ENCODE assay signal across 8 cellular contexts in the genomic region with DNA sequence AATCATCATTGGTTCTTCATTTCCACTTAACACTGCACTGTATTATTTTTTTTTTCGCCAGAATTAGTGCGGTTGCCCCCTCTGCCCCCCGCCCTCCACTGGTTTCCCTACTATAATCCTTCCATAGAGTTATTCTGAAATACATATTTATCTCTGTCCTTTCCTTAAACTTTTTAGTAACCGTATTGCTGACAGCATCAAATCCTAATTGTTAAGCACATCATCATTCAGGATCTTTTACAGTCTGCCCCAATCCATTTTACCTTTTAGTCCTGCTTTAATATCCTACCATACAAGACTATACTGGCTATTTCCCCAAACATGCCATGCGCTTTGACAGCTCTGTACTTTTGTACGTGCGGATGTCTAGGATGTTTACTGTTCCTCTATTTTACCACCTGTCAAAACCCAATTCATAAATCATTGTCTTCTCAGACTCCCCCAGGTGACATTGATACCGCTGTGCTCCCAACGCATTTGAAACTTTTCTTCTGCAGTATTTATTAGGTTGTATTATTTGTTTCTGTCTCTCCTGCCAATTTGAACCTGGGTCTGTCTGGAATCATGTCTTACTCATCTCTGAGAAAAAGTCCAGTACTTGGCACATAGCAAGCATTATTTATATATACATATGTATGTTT. TPM values are rescaled to one million over a fixed set of nuclear protein-coding genes. Genes with fewer than 3 reads are reported as not detected.
DNase-seq lines count a peak whose midpoint lies in the region; ATAC-seq, FAIRE-seq and TF ChIP-seq lines count a peak whose summit lies in the region.

No MANE protein-coding gene starts in this region.

- DNase-seq in ELR (ENCODE audit: low read depth) (peak; percentile 43), KG1 (lab: John Stamatoyannopoulos, UW) (peak; percentile 65), astrocyte (ENCODE audit: low read depth) (no peak), right lobe of liver (no peak), transverse colon (no peak), NK-92 (lab: John Stamatoyannopoulos, UW; ENCODE audit: unreplicated experiment) (no peak)

- no peak overlapping the region for H2AFZ ChIP-seq in astrocyte (ENCODE audit: low read depth, low read length)

- no peaks in the 10 kb centered on the region for H3K9me3 Mint-ChIP-seq in astrocyte (ENCODE audit: unreplicated experiment)

- H3K4me1 ChIP-seq in astrocyte (ENCODE audit: insufficient read depth, low read length) (peaks cover 26% of the 10 kb centered on the region), right lobe of liver (peaks cover 0 to 39% (median 9%) of the 10 kb centered on the region in 4 donors), transverse colon (peaks cover 6 to 54% (median 40%) of the 10 kb centered on the region in 4 donors)

- peaks cover 26% of the 10 kb centered on the region for H3K4me1 Mint-ChIP-seq in astrocyte (ENCODE audit: low read depth, unreplicated experiment)

- no peak for ATAC-seq in right lobe of liver
- ATAC-seq in GM19452 (IDR thresholded peaks at IDR 0.05; ENCODE audit: unreplicated experiment): no peak
- no peak for ATAC-seq in HG03196 (IDR thresholded peaks at IDR 0.05; ENCODE audit: unreplicated experiment)

- H3K4me3 Mint-ChIP-seq in astrocyte (ENCODE audit: unreplicated experiment): peak overlapping the region; percentile 99

- 4% methylated on average over 9 of the region's 9 CpGs for WGBS in right lobe of liver (ENCODE audit: insufficient coverage, low coverage, low lambda C conversion rate, missing lambda C conversion rate)
- WGBS in transverse colon (ENCODE audit: low coverage in 1 of 2), 2 donors: 2 to 4% methylated on average over 6 to 9 of the region's 9 CpGs

- peaks cover 3% of the 10 kb centered on the region for H3K36me3 Mint-ChIP-seq in astrocyte (ENCODE audit: low read depth, unreplicated experiment)

- H3K27ac Mint-ChIP-seq in astrocyte (ENCODE audit: unreplicated experiment): peak overlapping the region; percentile 99

- TF ChIP-seq POLR2A in right lobe of liver (IDR thresholded peaks at IDR 0.05) (no peak), transverse colon (IDR thresholded peaks at IDR 0.05) (no peak)

- H3K79me2 ChIP-seq in astrocyte (ENCODE audit: insufficient read depth, low read length): peaks cover 94% of the 10 kb centered on the region

- H3K27me3 Mint-ChIP-seq in astrocyte (ENCODE audit: low read depth, unreplicated experiment): no peaks in the 10 kb centered on the region

- TF ChIP-seq CTCF in astrocyte (IDR thresholded peaks at IDR 0.05; ENCODE audit: insufficient read depth, low read depth, low read length): no peak
- TF ChIP-seq CTCF in right lobe of liver (IDR thresholded peaks at IDR 0.05): no peak
- no peak for TF ChIP-seq CTCF in transverse colon (IDR thresholded peaks at IDR 0.05)

- H3K36me3 ChIP-seq in astrocyte (ENCODE audit: insufficient read depth, low read length): no peaks in the 10 kb centered on the region
- no peaks in the 10 kb centered on the region for H3K36me3 ChIP-seq in right lobe of liver
- H3K36me3 ChIP-seq in transverse colon: no peaks in the 10 kb centered on the region

- H3K27ac ChIP-seq in astrocyte (ENCODE audit: low read depth, low read length): peak overlapping the region; percentile 96
- H3K27ac ChIP-seq in right lobe of liver: peak overlapping the region; percentile 92 to 96 (median 93)
- H3K27ac ChIP-seq in transverse colon: peak overlapping the region; percentile 93 to 97 (median 94)

- H3K9ac ChIP-seq in astrocyte (ENCODE audit: low read length): peak overlapping the region; percentile 97

- no peak for TF ChIP-seq EP300 in transverse colon (IDR thresholded peaks at IDR 0.05; ENCODE audit: low read depth)

- no peaks in the 10 kb centered on the region for H3K27me3 ChIP-seq in astrocyte (ENCODE audit: insufficient read depth, low read length)
- no peaks in the 10 kb centered on the region for H3K27me3 ChIP-seq in right lobe of liver
- no peaks in the 10 kb centered on the region for H3K27me3 ChIP-seq in transverse colon

- H3K9me3 ChIP-seq in astrocyte (ENCODE audit: insufficient read depth, low read depth, low read length) (no peaks in the 10 kb centered on the region), right lobe of liver (no peaks in the 10 kb centered on the region), transverse colon (no peaks in the 10 kb centered on the region)

- in situ Hi-C loops in transverse colon (cut with MboI; ENCODE audit: low pct_ligation_motif_present in 1 of 4, low pct_unique_long_range_greater_than_20kb in 1 of 4, low sequenced_read_pairs in 3 of 4): no loop called here

- H3K4me3 ChIP-seq in astrocyte (ENCODE audit: insufficient read depth, low read depth, low read length): peak overlapping the region; percentile 97
- peak overlapping the region; percentile 87 to 94 (median 90) for H3K4me3 ChIP-seq in right lobe of liver
- peak overlapping the region; percentile 65 to 88 (median 76) for H3K4me3 ChIP-seq in transverse colon

- intact Hi-C loops in right lobe of liver (cut with DNase I) (loop anchor here in 1 of 2 donors (10.0 kb wide), 1 partner anchor 75 kb away; a partner anchor contains a TSS), transverse colon (cut with DNase I; ENCODE audit: low total_unique reads) (loop anchor here (5.0 kb wide), 1 partner anchor 73 kb away; a partner anchor contains a TSS)

- H4K20me1 ChIP-seq in astrocyte (ENCODE audit: insufficient read depth, low read length): peaks cover 62% of the 10 kb centered on the region

- peak overlapping the region; percentile 90 for H3K4me2 ChIP-seq in astrocyte (ENCODE audit: low read length)

- no peak for FAIRE-seq in astrocyte (lab: Jason Lieb, UNC)

RNA-seq across cellular contexts. Expression of a gene that starts 1.0 kb away (rescaled TPM):
- total RNA-seq in astrocyte (36.7 and 39.2 TPM in 2 replicates), right lobe of liver (10 to 100 TPM; 13.3 to 29.6 (median 20.1) TPM), transverse colon (10 to 100 TPM; 13.7 to 85.4 (median 43.9) TPM)

RNA-seq across cellular contexts. Expression of a gene that starts 1.5 kb away (rescaled TPM):
- total RNA-seq in astrocyte: 29.6 and 33.7 TPM in 2 replicates
- total RNA-seq in right lobe of liver: 10 to 100 TPM in 2 of 6 experiments, 1 to 10 TPM in 4; 6.2 to 17.2 (median 9.1) TPM
- 100 to 1,000 TPM in 1 of 4 donors, 10 to 100 TPM in 2, 1 to 10 TPM in 1; 6.4 to 120 (median 15.7) TPM for total RNA-seq in transverse colon

Comparison
In these comparisons a context has a peak if more than half of its experiments do, and no peak if none do; other contexts are left out.
1. DNase-seq: peak in ELR (single experiment) and KG1 (single experiment); none in astrocyte (single experiment), right lobe of liver (0 of 3), transverse colon (single experiment) and NK-92 (single experiment).
2. Peak in every context shown above with its lines, with median percentiles within 50 percentile points of each other: H3K27ac ChIP-seq and H3K4me3 ChIP-seq.